ENCODE assay signal across 8 cellular contexts in the genomic region with DNA sequence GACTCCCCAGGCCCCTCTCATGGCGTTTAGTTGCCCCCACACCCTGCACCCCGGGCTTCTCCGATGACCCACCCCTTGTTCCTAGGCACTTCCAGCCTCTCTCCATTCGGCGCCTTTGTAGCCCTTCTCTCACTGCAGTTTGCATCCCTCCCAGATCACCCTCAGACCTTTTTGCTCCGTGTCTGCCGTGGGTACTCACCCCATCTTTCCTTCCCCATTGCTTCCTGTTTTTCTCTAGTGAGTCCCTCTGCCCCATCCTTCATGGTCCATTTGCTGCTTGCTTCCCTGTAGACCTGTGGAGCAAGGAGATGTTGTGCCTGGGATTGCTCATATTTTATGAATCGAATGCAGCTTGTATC. TPM values are rescaled to one million over a fixed set of nuclear protein-coding genes. Genes with fewer than 3 reads are reported as not detected.
DNase-seq lines count a peak whose midpoint lies in the region; ATAC-seq and TF ChIP-seq lines count a peak whose summit lies in the region.

No MANE protein-coding gene starts in this region.

- no peak for DNase-seq in activated naive CD4-positive, alpha-beta T cell treated with anti-CD3 and anti-CD28 coated beads, Interleukin-2, amount 10 ng/mL, durations not matched to agents 7 days and 5 days
- no peak for DNase-seq in activated naive CD4-positive, alpha-beta T cell (lab: John Stamatoyannopoulos, UW)
- DNase-seq in left ventricle myocardium inferior (no peak), SKM-1 (lab: John Stamatoyannopoulos, UW; ENCODE audit: unreplicated experiment) (no peak)
- DNase-seq in activated CD8-positive, alpha-beta memory T cell treated with anti-CD3 and anti-CD28 coated beads, Interleukin-2, amount 50 U/mL, for 4 hours: no peak

- no peaks in the 10 kb centered on the region for H3K27me3 Mint-ChIP-seq in activated naive CD4-positive, alpha-beta T cell treated with anti-CD3 and anti-CD28 coated beads, Interleukin-2, amount 10 ng/mL, durations not matched to agents 7 days and 5 days

- CTCF ChIA-PET in activated naive CD4-positive, alpha-beta T cell treated with anti-CD3 and anti-CD28 coated beads, Interleukin-2, amount 10 ng/mL, durations not matched to agents 7 days and 5 days (lab: Charles Lee): interaction anchor here (0.6 to 3.0 kb wide), 4 partner anchors 115 to 463 kb away, joined by 3 to 30 read pairs (median 4); no protein-coding TSS in a partner anchor

- peaks cover 41% of the 10 kb centered on the region for H3K36me3 Mint-ChIP-seq in activated naive CD4-positive, alpha-beta T cell treated with anti-CD3 and anti-CD28 coated beads, Interleukin-2, amount 10 ng/mL, durations not matched to agents 7 days and 5 days

- H3K9ac ChIP-seq in skeletal muscle tissue (ENCODE audit: low read depth in 1 of 3, low read length in 3 of 3): peak overlapping the region; percentile 83 to 93 (median 90)

- TF ChIP-seq CTCF in VCaP (conservative IDR thresholded peaks at IDR 0.05): no peak
- TF ChIP-seq CTCF in left ventricle myocardium inferior (IDR thresholded peaks at IDR 0.05; ENCODE audit: borderline replicate concordance): no peak

- H3K27me3 ChIP-seq in left ventricle myocardium inferior (ENCODE audit: low read depth) (no peaks in the 10 kb centered on the region), skeletal muscle tissue (ENCODE audit: control insufficient read depth in 3 of 3, insufficient read depth in 3 of 3, low read length in 3 of 3) (no peaks in the 10 kb centered on the region)

- peak overlapping the region; percentile 96 for H3K4me3 Mint-ChIP-seq in activated naive CD4-positive, alpha-beta T cell treated with anti-CD3 and anti-CD28 coated beads, Interleukin-2, amount 10 ng/mL, durations not matched to agents 7 days and 5 days

- intact Hi-C loops in left ventricle myocardium inferior (cut with micrococcal nuclease): no loop called here

- no peaks in the 10 kb centered on the region for H3K9me3 ChIP-seq in left ventricle myocardium inferior (replicated peaks)
- H3K9me3 ChIP-seq in skeletal muscle tissue (ENCODE audit: control insufficient read depth in 3 of 3, low read length in 3 of 3): no peaks in the 10 kb centered on the region

- H3K27ac Mint-ChIP-seq in activated naive CD4-positive, alpha-beta T cell treated with anti-CD3 and anti-CD28 coated beads, Interleukin-2, amount 10 ng/mL, durations not matched to agents 7 days and 5 days: peak overlapping the region; percentile 95

- no peaks in the 10 kb centered on the region for H3K9me3 Mint-ChIP-seq in activated naive CD4-positive, alpha-beta T cell treated with anti-CD3 and anti-CD28 coated beads, Interleukin-2, amount 10 ng/mL, durations not matched to agents 7 days and 5 days

- H3K4me3 ChIP-seq in left ventricle myocardium inferior (peak overlapping the region; percentile 96), skeletal muscle tissue (ENCODE audit: low read length in 3 of 3) (peak overlapping the region; percentile 93)

- H3K4me1 ChIP-seq in left ventricle myocardium inferior (peaks cover 21% of the 10 kb centered on the region), skeletal muscle tissue (ENCODE audit: control insufficient read depth in 3 of 3, insufficient read depth in 3 of 3, low read length in 3 of 3) (peaks cover 8 to 15% (median 9%) of the 10 kb centered on the region in 3 donors)

- H3K36me3 ChIP-seq in left ventricle myocardium inferior: peaks cover 33% of the 10 kb centered on the region
- H3K36me3 ChIP-seq in skeletal muscle tissue (ENCODE audit: control insufficient read depth in 3 of 3, insufficient read depth in 3 of 3, low read length in 3 of 3): peaks cover 25 to 28% (median 27%) of the 10 kb centered on the region in 3 donors

- H3K27ac ChIP-seq in VCaP (peak overlapping the region; percentile 95), left ventricle myocardium inferior (replicated peaks) (peak overlapping the region; percentile 90), skeletal muscle tissue (ENCODE audit: low read depth, low read length) (peak overlapping the region; percentile 73)

- no peak for ATAC-seq in GM21360 (IDR thresholded peaks at IDR 0.05; ENCODE audit: unreplicated experiment)

- peaks cover 64% of the 10 kb centered on the region for H3K4me1 Mint-ChIP-seq in activated naive CD4-positive, alpha-beta T cell treated with anti-CD3 and anti-CD28 coated beads, Interleukin-2, amount 10 ng/mL, durations not matched to agents 7 days and 5 days

RNA-seq across cellular contexts. Expression of gene DENR, which starts 0.6 kb away (rescaled TPM):
- total RNA-seq in left ventricle myocardium inferior (23.5 TPM), skeletal muscle tissue (25.1 TPM)

RNA-seq across cellular contexts. Expression of gene CCDC62, which starts 21.2 kb away (rescaled TPM):
- 0.60 TPM for total RNA-seq in left ventricle myocardium inferior
- 2.6 TPM for total RNA-seq in skeletal muscle tissue

RNA-seq across cellular contexts. Expression of gene HCAR1, which starts 22.5 kb away (rescaled TPM):
- total RNA-seq in left ventricle myocardium inferior: not detected
- total RNA-seq in skeletal muscle tissue: 0.52 TPM

RNA-seq across cellular contexts. Expression of gene HCAR3, which starts 36.6 kb away (rescaled TPM):
- total RNA-seq in left ventricle myocardium inferior (not detected), skeletal muscle tissue (not detected)

RNA-seq across cellular contexts. Expression of gene HCAR2, which starts 50.0 kb away (rescaled TPM):
- total RNA-seq in left ventricle myocardium inferior (0.14 TPM), skeletal muscle tissue (1.6 TPM)
